Comparison of ENCODE assay signal across 21 cellular contexts in the genomic region with DNA sequence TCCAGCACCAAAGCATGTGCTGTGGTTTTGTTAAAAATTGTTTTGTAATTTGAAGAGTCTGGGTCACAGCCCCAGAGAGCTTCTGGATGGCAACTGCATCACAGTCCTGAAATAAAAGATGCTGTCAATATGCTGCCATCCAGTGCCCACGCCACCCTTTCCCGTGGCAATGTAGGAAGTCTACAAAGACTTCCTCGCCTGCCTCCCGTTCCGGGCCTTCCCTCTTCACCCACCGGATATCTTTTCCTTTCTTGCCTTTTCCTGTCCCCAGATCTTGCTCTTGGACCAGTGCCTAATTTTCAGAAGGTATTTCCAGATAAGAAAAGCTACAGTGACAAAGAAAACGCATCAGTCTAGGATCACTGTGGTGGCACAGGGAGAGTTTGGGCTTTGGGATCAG.
"Had no signal": no experiment of that assay in that cellular context is flagged by ENCODE, and none has a peak within 500 bp of the region (broad histone marks: within the 10 kb centered on the region; RNA-seq: fewer than 3 reads in every experiment).

No MANE protein-coding gene starts in this region.

- ATAC-seq: activated CD8-positive, alpha-beta T cell treated with anti-CD3 and anti-CD28 coated beads, Interleukin-2, amount 10 ng/mL, durations not matched to agents 7 days and 5 days; effector memory CD8-positive, alpha-beta T cell; left lung; mucosa of descending colon; natural killer cell; stimulated activated naive CD8-positive, alpha-beta T cell treated with anti-CD3 and anti-CD28 coated beads, Interleukin-15, amount 100 ng/mL, for 72 hours had no signal

- H3K36me3 Mint-ChIP-seq: memory B cell, natural killer cell had no signal

- H3K27me3 ChIP-seq: adrenal gland, left lung, suprapubic skin had no signal

- H3K36me3 ChIP-seq: adrenal gland, left lung, suprapubic skin had no signal

- H3K4me3 Mint-ChIP-seq: activated CD4-positive, alpha-beta T cell treated with anti-CD3 and anti-CD28 coated beads, Interleukin-2, amount 10 ng/mL, durations not matched to agents 24 days and 14 days; activated CD8-positive, alpha-beta T cell treated with anti-CD3 and anti-CD28 coated beads, Interleukin-2, amount 10 ng/mL, durations not matched to agents 7 days and 5 days; activated naive CD4-positive, alpha-beta T cell treated with anti-CD3 and anti-CD28 coated beads, Interleukin-2, amount 50 U/mL, for 24 hours; effector memory CD8-positive, alpha-beta T cell; memory B cell; natural killer cell; stimulated activated naive CD8-positive, alpha-beta T cell treated with anti-CD3 and anti-CD28 coated beads, Interleukin-15, amount 100 ng/mL, for 72 hours had no signal

- H3K9me3 Mint-ChIP-seq: activated naive CD4-positive, alpha-beta T cell treated with anti-CD3 and anti-CD28 coated beads, Interleukin-2, amount 50 U/mL, for 24 hours; effector memory CD8-positive, alpha-beta T cell; natural killer cell had no signal

- H3K27me3 Mint-ChIP-seq: activated CD4-positive, alpha-beta T cell treated with anti-CD3 and anti-CD28 coated beads, Interleukin-2, amount 10 ng/mL, durations not matched to agents 24 days and 14 days; activated naive CD4-positive, alpha-beta T cell treated with anti-CD3 and anti-CD28 coated beads, Interleukin-2, amount 50 U/mL, for 24 hours; stimulated activated naive CD8-positive, alpha-beta T cell treated with anti-CD3 and anti-CD28 coated beads, Interleukin-15, amount 100 ng/mL, for 72 hours had no signal

- H3K4me3 ChIP-seq: adrenal gland, left lung, mucosa of descending colon, SK-N-MC, suprapubic skin had no signal

- H3K9me3 ChIP-seq: adrenal gland, left lung, mucosa of descending colon, suprapubic skin had no signal

- H3K4me1 Mint-ChIP-seq: activated CD4-positive, alpha-beta T cell treated with anti-CD3 and anti-CD28 coated beads, Interleukin-2, amount 10 ng/mL, durations not matched to agents 24 days and 14 days; activated naive CD4-positive, alpha-beta T cell treated with anti-CD3 and anti-CD28 coated beads, Interleukin-2, amount 50 U/mL, for 24 hours; memory B cell; natural killer cell; stimulated activated naive CD8-positive, alpha-beta T cell treated with anti-CD3 and anti-CD28 coated beads, Interleukin-15, amount 100 ng/mL, for 72 hours had no signal

- DNase-seq: activated CD4-positive, alpha-beta T cell treated with anti-CD3 and anti-CD28 coated beads, Interleukin-2, amount 10 ng/mL, durations not matched to agents 24 days and 14 days; activated CD8-positive, alpha-beta T cell treated with anti-CD3 and anti-CD28 coated beads, Interleukin-2, amount 10 ng/mL, durations not matched to agents 7 days and 5 days; activated effector memory CD4-positive, alpha-beta T cell treated with anti-CD3 and anti-CD28 coated beads, Interleukin-2, amount 50 U/mL, for 16 hours; activated T-cell treated with anti-CD3 and anti-CD28 coated beads, Interleukin-2, amount 50 U/mL, for 48 hours; adrenal gland; dermis blood vessel endothelial cell; effector memory CD8-positive, alpha-beta T cell; hypothalamus; left lung; mucosa of descending colon; natural killer cell; posterior cingulate gyrus; retina; small intestine; stimulated activated CD4-positive, alpha-beta T cell treated with anti-CD3 and anti-CD28 coated beads, Interleukin-4, amount 100 ng/mL, for 1 hour; stimulated activated naive CD8-positive, alpha-beta T cell treated with anti-CD3 and anti-CD28 coated beads, Interleukin-15, amount 100 ng/mL, for 72 hours; T-helper 9 cell had no signal

- H3K4me1 ChIP-seq: adrenal gland, suprapubic skin had no signal

- H3K27ac ChIP-seq: adrenal gland, left lung, SK-N-MC, suprapubic skin had no signal

- H3K27ac Mint-ChIP-seq: activated CD4-positive, alpha-beta T cell treated with anti-CD3 and anti-CD28 coated beads, Interleukin-2, amount 10 ng/mL, durations not matched to agents 24 days and 14 days; activated CD8-positive, alpha-beta T cell treated with anti-CD3 and anti-CD28 coated beads, Interleukin-2, amount 10 ng/mL, durations not matched to agents 7 days and 5 days; activated naive CD4-positive, alpha-beta T cell treated with anti-CD3 and anti-CD28 coated beads, Interleukin-2, amount 50 U/mL, for 24 hours; effector memory CD8-positive, alpha-beta T cell; memory B cell; natural killer cell; stimulated activated naive CD8-positive, alpha-beta T cell treated with anti-CD3 and anti-CD28 coated beads, Interleukin-15, amount 100 ng/mL, for 72 hours had no signal
